ENCODE assay signal across 3 cellular contexts in the genomic region with DNA sequence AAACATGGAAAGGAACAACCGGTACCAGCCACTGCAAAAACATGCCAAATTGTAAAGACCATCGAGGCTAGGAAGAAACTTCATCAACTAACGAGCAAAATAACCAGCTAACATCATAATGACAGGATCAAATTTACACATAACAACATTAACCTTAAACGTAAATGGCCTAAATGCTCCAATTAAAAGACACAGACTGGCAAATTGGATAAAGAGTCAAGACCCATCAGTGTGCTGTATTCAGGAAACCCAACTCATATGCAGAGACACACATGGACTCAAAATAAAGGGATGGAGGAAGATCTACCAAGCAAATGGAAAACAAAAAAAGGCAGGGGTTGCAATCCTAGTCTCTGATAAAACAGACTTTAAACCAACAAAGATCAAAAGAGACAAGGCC. TPM values are rescaled to one million over a fixed set of nuclear protein-coding genes. Genes with fewer than 3 reads are reported as not detected.
"Had no signal": no experiment of that assay in that cellular context is flagged by ENCODE, and none has a peak within 500 bp of the region (broad histone marks: within the 10 kb centered on the region; RNA-seq: fewer than 3 reads in every experiment).

No MANE protein-coding gene starts in this region.

RNA-seq across cellular contexts. Expression of a gene that starts 44.3 kb away (rescaled TPM):
- total RNA-seq: HepG2, IMR-90 had no signal
- polyA plus RNA-seq: IgD-negative memory B cell had no signal
